In genomic region chr12:40577834-40578233, GRCh38 we compare ENCODE assay signal across 27 cellular contexts.
"Had no signal": no experiment of that assay in that cellular context is flagged by ENCODE, and none has a peak within 500 bp of the region (broad histone marks: within the 10 kb centered on the region; RNA-seq: fewer than 3 reads in every experiment).

No MANE protein-coding gene starts in this region.

- H3K27ac ChIP-seq: stomach, suprapubic skin, testis, thoracic aorta, thyroid gland, tibial artery, tibial nerve, transverse colon, upper lobe of left lung, upper lobe of right lung, uterus, vagina had no signal

- H3K4me1 ChIP-seq: stomach, suprapubic skin, testis, thyroid gland, tibial artery, tibial nerve, transverse colon, upper lobe of left lung, upper lobe of right lung, uterus, vagina had no signal

- H3K4me3 ChIP-seq: stomach, suprapubic skin, testis, thoracic aorta, thyroid gland, tibial artery, tibial nerve, transverse colon, upper lobe of left lung, upper lobe of right lung, uterus, vagina had no signal

- H3K9me3 ChIP-seq: suprapubic skin, testis, thoracic aorta, thyroid gland, tibial artery, transverse colon, upper lobe of right lung, uterus, vagina had no signal

- FAIRE-seq: urothelium cell line had no signal

- ATAC-seq: stimulated activated effector memory CD8-positive, alpha-beta T cell treated with anti-CD3 and anti-CD28 coated beads, Interleukin-12 subunit alpha, Interleukin-12 subunit beta, amount 100 ng/mL, for 72 hours; stimulated activated memory B cell treated with anti-CD40 and anti-IgM and Interleukin-4, amounts not matched to agents 10 μg/mL and 1 μg/mL and 100 μg/mL, for 72 hours; stimulated activated naive B cell treated with anti-CD40 and anti-IgM and Interleukin-4, amounts not matched to agents 10 μg/mL and 1 μg/mL and 100 μg/mL, for 72 hours; stimulated activated naive CD8-positive, alpha-beta T cell treated with anti-CD3 and anti-CD28 coated beads, Interleukin-15, amount 100 ng/mL, for 72 hours; stimulated activated naive CD8-positive, alpha-beta T cell treated with anti-CD3 and anti-CD28 coated beads, Interleukin-15, Interleukin-2, amounts not matched to agents 100 U/mL and 50 U/mL, for 24 hours; upper lobe of right lung had no signal

- H3K27me3 ChIP-seq: stomach, suprapubic skin, testis, thyroid gland, tibial artery, tibial nerve, transverse colon, upper lobe of left lung, upper lobe of right lung, uterus, vagina had no signal

- H3K36me3 ChIP-seq: stomach, suprapubic skin, thoracic aorta, thyroid gland, tibial artery, tibial nerve, transverse colon, upper lobe of left lung, upper lobe of right lung, uterus, vagina had no signal

- DNase-seq: stimulated activated CD4-positive, alpha-beta T cell treated with anti-CD3 and anti-CD28 coated beads, Interleukin-2, amount 100 ng/mL, for 48 hours; stimulated activated CD4-positive, alpha-beta T cell treated with anti-CD3 and anti-CD28 coated beads, Interleukin-4, amount 100 ng/mL, for 1 hour; stimulated activated CD4-positive, alpha-beta T cell treated with anti-CD3 and anti-CD28 coated beads, Interleukin-4, amount 100 ng/mL, for 24 hours; stimulated activated CD4-positive, alpha-beta T cell treated with anti-CD3 and anti-CD28 coated beads, Interleukin-4, amount 100 ng/mL, for 4 hours; stimulated activated CD8-positive, alpha-beta memory T cell treated with anti-CD3 and anti-CD28 coated beads, Interleukin-4, amount 100 ng/mL, for 48 hours; stimulated activated naive B cell treated with anti-CD40 and anti-IgM and Interleukin-4, amounts not matched to agents 10 μg/mL and 1 μg/mL and 100 μg/mL, for 72 hours; stimulated activated naive CD4-positive, alpha-beta T cell; stimulated activated naive CD4-positive, alpha-beta T cell treated with Interleukin-2 at 50 U/mL for 16 hours; stimulated activated naive CD8-positive, alpha-beta T cell treated with anti-CD3 and anti-CD28 coated beads, Interleukin-15, amount 100 ng/mL, for 72 hours; stimulated activated naive CD8-positive, alpha-beta T cell treated with anti-CD3 and anti-CD28 coated beads, Interleukin-15, Interleukin-2, amounts not matched to agents 100 U/mL and 50 U/mL, for 24 hours; stomach; substantia nigra; testis; thyroid gland; tibial artery; transverse colon; trophoblast cell; upper lobe of left lung; upper lobe of right lung; uterus had no signal
